1 cellular context compared by ENCODE assay signal in the genomic region with DNA sequence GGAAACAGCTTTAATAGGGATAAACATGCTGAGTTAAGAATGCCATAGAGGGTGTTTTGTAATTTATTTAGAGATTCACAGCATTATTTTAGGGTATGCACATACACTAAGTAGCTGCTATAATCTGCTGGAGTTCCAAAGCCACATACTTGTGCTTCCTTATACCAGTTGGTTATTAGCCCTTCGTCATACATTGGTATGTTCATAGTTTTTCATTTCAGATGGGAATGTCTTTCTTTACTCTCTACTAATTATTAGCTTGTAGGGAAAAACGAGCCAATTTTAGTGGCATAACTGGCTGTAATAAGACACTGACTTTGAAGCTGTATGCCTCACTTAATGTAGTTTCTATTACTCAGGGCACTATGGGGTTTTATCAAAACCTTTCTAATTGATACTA.
TF ChIP-seq lines count a peak whose summit lies in the region.

No MANE protein-coding gene starts in this region.

TF ChIP-seq in SK-N-SH treated with all-trans-retinoic acid at 6 μM for 48 hours, 23 proteins besides CTCF, POLR2A, EP300 and RAD21 (continued from another document):
- TF ChIP-seq, protein P1, sequence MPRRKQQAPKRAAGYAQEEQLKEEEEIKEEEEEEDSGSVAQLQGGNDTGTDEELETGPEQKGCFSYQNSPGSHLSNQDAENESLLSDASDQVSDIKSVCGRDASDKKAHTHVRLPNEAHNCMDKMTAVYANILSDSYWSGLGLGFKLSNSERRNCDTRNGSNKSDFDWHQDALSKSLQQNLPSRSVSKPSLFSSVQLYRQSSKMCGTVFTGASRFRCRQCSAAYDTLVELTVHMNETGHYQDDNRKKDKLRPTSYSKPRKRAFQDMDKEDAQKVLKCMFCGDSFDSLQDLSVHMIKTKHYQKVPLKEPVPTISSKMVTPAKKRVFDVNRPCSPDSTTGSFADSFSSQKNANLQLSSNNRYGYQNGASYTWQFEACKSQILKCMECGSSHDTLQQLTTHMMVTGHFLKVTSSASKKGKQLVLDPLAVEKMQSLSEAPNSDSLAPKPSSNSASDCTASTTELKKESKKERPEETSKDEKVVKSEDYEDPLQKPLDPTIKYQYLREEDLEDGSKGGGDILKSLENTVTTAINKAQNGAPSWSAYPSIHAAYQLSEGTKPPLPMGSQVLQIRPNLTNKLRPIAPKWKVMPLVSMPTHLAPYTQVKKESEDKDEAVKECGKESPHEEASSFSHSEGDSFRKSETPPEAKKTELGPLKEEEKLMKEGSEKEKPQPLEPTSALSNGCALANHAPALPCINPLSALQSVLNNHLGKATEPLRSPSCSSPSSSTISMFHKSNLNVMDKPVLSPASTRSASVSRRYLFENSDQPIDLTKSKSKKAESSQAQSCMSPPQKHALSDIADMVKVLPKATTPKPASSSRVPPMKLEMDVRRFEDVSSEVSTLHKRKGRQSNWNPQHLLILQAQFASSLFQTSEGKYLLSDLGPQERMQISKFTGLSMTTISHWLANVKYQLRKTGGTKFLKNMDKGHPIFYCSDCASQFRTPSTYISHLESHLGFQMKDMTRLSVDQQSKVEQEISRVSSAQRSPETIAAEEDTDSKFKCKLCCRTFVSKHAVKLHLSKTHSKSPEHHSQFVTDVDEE (CRISPR knock-in tag; IDR thresholded peaks at IDR 0.05) = no peak
- TF ChIP-seq ZNF8 (CRISPR knock-in tag; IDR thresholded peaks at IDR 0.05) = no peak
